In the genomic region with DNA sequence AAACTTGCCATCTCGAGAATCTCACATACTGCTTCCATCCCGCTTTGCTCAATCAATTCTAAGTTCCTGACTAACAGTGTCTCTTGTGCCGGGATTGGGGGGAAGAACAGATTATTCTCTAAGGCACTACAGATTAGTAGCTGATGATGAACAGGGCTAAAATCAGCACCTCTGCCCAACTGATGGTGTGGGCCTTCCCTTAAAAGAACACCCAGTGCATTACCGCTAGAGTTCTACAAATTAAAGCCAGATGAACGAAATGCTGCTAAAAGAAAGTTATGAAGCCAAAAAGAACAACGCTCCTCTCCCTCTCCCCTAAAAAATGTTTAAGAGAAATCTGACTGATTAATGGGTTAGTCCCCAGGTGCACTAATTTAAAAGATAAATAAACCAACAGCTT, we compare ENCODE assay signal across 20 cellular contexts. TPM values are rescaled to one million over a fixed set of nuclear protein-coding genes. Genes with fewer than 3 reads are reported as not detected.
A peak's percentile ranks its signal among the peaks of the same experiment; 100 is the strongest.
DNase-seq lines count a peak whose midpoint lies in the region; FAIRE-seq and TF ChIP-seq lines count a peak whose summit lies in the region.
"Had no signal": no experiment of that assay in that cellular context is flagged by ENCODE, and none has a peak within 500 bp of the region (broad histone marks: within the 10 kb centered on the region; RNA-seq: fewer than 3 reads in every experiment).

No MANE protein-coding gene starts in this region.

- H3K27me3 ChIP-seq in SU-DHL-6 (ENCODE audit: low read length) (no peaks in the 10 kb centered on the region), subcutaneous abdominal adipose tissue (ENCODE audit: control insufficient read depth in 5 of 5, insufficient read depth in 4 of 5, low read length in 5 of 5) (no peaks in the 10 kb centered on the region), small intestine (ENCODE audit: control insufficient read depth in 2 of 2, insufficient read depth in 2 of 2, low read length in 2 of 2) (no peaks in the 10 kb centered on the region)
- H3K27me3 ChIP-seq: BLaER1 treated with 17β-estradiol and CSF1 and Interleukin-3, amounts not matched to agents 10 nM and 100 nM; spleen had no signal

- H3K4me3 ChIP-seq in SU-DHL-6 (ENCODE audit: insufficient read depth, low read length, poor library complexity, severe bottlenecking) (no peak overlapping the region), fibroblast of pulmonary artery (replicated peaks; ENCODE audit: low read depth, low read length) (no peak overlapping the region), subcutaneous abdominal adipose tissue (ENCODE audit: low read depth in 1 of 5, low read length in 5 of 5) (peak overlapping the region in 1 of 5 donors; percentile 1), small intestine (ENCODE audit: low read depth in 1 of 2, low read length in 2 of 2) (no peak overlapping the region)
- H3K4me3 ChIP-seq: BLaER1 treated with 17β-estradiol and CSF1 and Interleukin-3, amounts not matched to agents 10 nM and 100 nM; coronary artery; lower lobe of right lung; spleen had no signal

- H3K27ac ChIP-seq in SU-DHL-6 (ENCODE audit: low read depth, low read length), result no peak overlapping the region
- H3K27ac ChIP-seq in subcutaneous abdominal adipose tissue (ENCODE audit: low read depth, low read length), result peak overlapping the region; percentile 8
- no peak overlapping the region for H3K27ac ChIP-seq in small intestine (ENCODE audit: low read depth in 1 of 2, low read length in 1 of 2)
- H3K27ac ChIP-seq: 22Rv1; BLaER1 treated with 17β-estradiol and CSF1 and Interleukin-3, amounts not matched to agents 10 nM and 100 nM; coronary artery; lower lobe of right lung; spleen had no signal

- H3K36me3 ChIP-seq in SU-DHL-6 (ENCODE audit: low read length) (peaks cover 15% of the 10 kb centered on the region; the same call in 1 of the 2 replicates), subcutaneous abdominal adipose tissue (ENCODE audit: control insufficient read depth in 5 of 5, insufficient read depth in 5 of 5, low read length in 5 of 5) (peaks cover 4 to 11% (median 8%) of the 10 kb centered on the region in 5 donors), small intestine (ENCODE audit: control insufficient read depth in 2 of 2, insufficient read depth in 2 of 2, low read length in 2 of 2) (peaks cover 0 to 3% of the 10 kb centered on the region in 2 donors)

- H3K9ac ChIP-seq in SU-DHL-6 (ENCODE audit: low read length), result no peak overlapping the region
- peak overlapping the region in 2 of 5 donors; percentile 35 to 46 for H3K9ac ChIP-seq in subcutaneous abdominal adipose tissue (ENCODE audit: low read length in 5 of 5)
- H3K9ac ChIP-seq: BLaER1 treated with 17β-estradiol and CSF1 and Interleukin-3, amounts not matched to agents 10 nM and 100 nM had no signal

- intact Hi-C loops in activated CD4-positive, alpha-beta T cell treated with anti-CD3 and anti-CD28 coated beads, Interleukin-2, amount 10 ng/mL, durations not matched to agents 24 days and 14 days (cut with micrococcal nuclease), result no loop called here
- intact Hi-C loops in activated T-helper 2 cell treated with anti-CD3 and anti-CD28 coated beads, Interferon-gamma antibody, Interleukin-2, Interleukin-4, amounts not matched to agents 10 μg/mL and 5 μg/mL and 100 μg/mL, durations not matched to agents 14 hours and 24 hours and 36 hours (cut with micrococcal nuclease), result no loop called here

- no peaks in the 10 kb centered on the region for H3K9me3 Mint-ChIP-seq in activated CD4-positive, alpha-beta T cell treated with anti-CD3 and anti-CD28 coated beads, Interleukin-2, amount 10 ng/mL, durations not matched to agents 24 days and 14 days
- H3K9me3 Mint-ChIP-seq in activated T-helper 2 cell treated with anti-CD3 and anti-CD28 coated beads, Interferon-gamma antibody, Interleukin-2, Interleukin-4, amounts not matched to agents 10 μg/mL and 5 μg/mL and 100 μg/mL, durations not matched to agents 14 hours and 24 hours and 36 hours, result no peaks in the 10 kb centered on the region
- H3K9me3 Mint-ChIP-seq: naive thymus-derived CD4-positive, alpha-beta T cell had no signal

- peaks cover 43% of the 10 kb centered on the region for H3K4me1 Mint-ChIP-seq in activated CD4-positive, alpha-beta T cell treated with anti-CD3 and anti-CD28 coated beads, Interleukin-2, amount 10 ng/mL, durations not matched to agents 24 days and 14 days
- peaks cover 47% of the 10 kb centered on the region for H3K4me1 Mint-ChIP-seq in activated T-helper 2 cell treated with anti-CD3 and anti-CD28 coated beads, Interferon-gamma antibody, Interleukin-2, Interleukin-4, amounts not matched to agents 10 μg/mL and 5 μg/mL and 100 μg/mL, durations not matched to agents 14 hours and 24 hours and 36 hours (ENCODE audit: low read depth)

- WGBS in small intestine, 3 donors, result 64 to 92% (median 89%) methylated on average over 6 of the region's 6 CpGs

- peak overlapping the region; percentile 31 for H3K4me2 ChIP-seq in SU-DHL-6 (ENCODE audit: low read depth, low read length, poor library complexity, severe bottlenecking)

- no peaks in the 10 kb centered on the region for H3K9me2 ChIP-seq in SU-DHL-6 (replicated peaks; ENCODE audit: insufficient read depth, low read length)

- H3K9me3 ChIP-seq in SU-DHL-6 (ENCODE audit: insufficient read depth, low read length) (no peaks in the 10 kb centered on the region), subcutaneous abdominal adipose tissue (ENCODE audit: control insufficient read depth in 5 of 5, low read length in 5 of 5) (no peaks in the 10 kb centered on the region), small intestine (ENCODE audit: control insufficient read depth, low read depth) (no peaks in the 10 kb centered on the region)
- H3K9me3 ChIP-seq: BLaER1 treated with 17β-estradiol and CSF1 and Interleukin-3, amounts not matched to agents 10 nM and 100 nM; lower lobe of right lung; spleen had no signal

- H3K79me2 ChIP-seq in SU-DHL-6 (ENCODE audit: insufficient read depth, low read length), result peaks cover 92% of the 10 kb centered on the region

- H3K27me3 Mint-ChIP-seq in activated CD4-positive, alpha-beta T cell treated with anti-CD3 and anti-CD28 coated beads, Interleukin-2, amount 10 ng/mL, durations not matched to agents 24 days and 14 days, result no peaks in the 10 kb centered on the region
- no peaks in the 10 kb centered on the region for H3K27me3 Mint-ChIP-seq in activated T-helper 2 cell treated with anti-CD3 and anti-CD28 coated beads, Interferon-gamma antibody, Interleukin-2, Interleukin-4, amounts not matched to agents 10 μg/mL and 5 μg/mL and 100 μg/mL, durations not matched to agents 14 hours and 24 hours and 36 hours (ENCODE audit: low read depth)
- H3K27me3 Mint-ChIP-seq: naive thymus-derived CD4-positive, alpha-beta T cell; progenitor cell of endocrine pancreas had no signal

- DNase-seq in activated CD4-positive, alpha-beta T cell treated with anti-CD3 and anti-CD28 coated beads, Interleukin-2, amount 10 ng/mL, durations not matched to agents 24 days and 14 days, result peak; percentile 43
- no peak for DNase-seq in activated CD4-positive, alpha-beta T cell treated with anti-CD3 and anti-CD28 coated beads, Interleukin-2, amount 50 U/mL, for 1 hour
- peak; percentile 17 for DNase-seq in fibroblast of pulmonary artery (ENCODE audit: low read depth)
- no peak for DNase-seq in OCI-M1 (lab: John Stamatoyannopoulos, UW)
- DNase-seq in small intestine, result no peak
- no peak for DNase-seq in activated T-helper 2 cell treated with anti-CD3 and anti-CD28 coated beads, Interferon-gamma antibody, Interleukin-2, Interleukin-4, amounts not matched to agents 10 μg/mL and 5 μg/mL and 100 μg/mL, durations not matched to agents 14 hours and 24 hours and 36 hours (ENCODE audit: low spot score)
- DNase-seq: lower lobe of right lung; naive thymus-derived CD4-positive, alpha-beta T cell; NCI-H1436; NCI-H82; spleen; stimulated activated CD8-positive, alpha-beta memory T cell treated with anti-CD3 and anti-CD28 coated beads, Interleukin-4, amount 100 ng/mL, for 48 hours; substantia nigra had no signal

- peaks cover 23% of the 10 kb centered on the region for H3K36me3 Mint-ChIP-seq in activated CD4-positive, alpha-beta T cell treated with anti-CD3 and anti-CD28 coated beads, Interleukin-2, amount 10 ng/mL, durations not matched to agents 24 days and 14 days (ENCODE audit: low read depth)
- peaks cover 35% of the 10 kb centered on the region for H3K36me3 Mint-ChIP-seq in activated T-helper 2 cell treated with anti-CD3 and anti-CD28 coated beads, Interferon-gamma antibody, Interleukin-2, Interleukin-4, amounts not matched to agents 10 μg/mL and 5 μg/mL and 100 μg/mL, durations not matched to agents 14 hours and 24 hours and 36 hours (ENCODE audit: low read depth)

- TF ChIP-seq CTCF in SU-DHL-6 (IDR thresholded peaks at IDR 0.05; ENCODE audit: insufficient read depth, low read length, poor library complexity, severe bottlenecking) (no peak), fibroblast of pulmonary artery (IDR thresholded peaks at IDR 0.05; ENCODE audit: low read length, missing control alignments) (no peak)

- FAIRE-seq in small intestine (lab: Jason Lieb, UNC), result no peak

- H2AFZ ChIP-seq in SU-DHL-6 (ENCODE audit: low read depth, low read length, severe bottlenecking), result no peak overlapping the region

- H3K4me1 ChIP-seq in subcutaneous abdominal adipose tissue (ENCODE audit: control insufficient read depth in 5 of 5, insufficient read depth in 5 of 5, low read length in 5 of 5) (peaks cover 2 to 51% (median 45%) of the 10 kb centered on the region in 5 donors), small intestine (ENCODE audit: control insufficient read depth in 2 of 2, insufficient read depth in 1 of 2, low read depth in 1 of 2, low read length in 1 of 2) (peaks cover 0 to 10% of the 10 kb centered on the region in 2 donors)

- H3K27ac Mint-ChIP-seq in activated CD4-positive, alpha-beta T cell treated with anti-CD3 and anti-CD28 coated beads, Interleukin-2, amount 10 ng/mL, durations not matched to agents 24 days and 14 days, result no peak overlapping the region
- no peak overlapping the region for H3K27ac Mint-ChIP-seq in activated T-helper 2 cell treated with anti-CD3 and anti-CD28 coated beads, Interferon-gamma antibody, Interleukin-2, Interleukin-4, amounts not matched to agents 10 μg/mL and 5 μg/mL and 100 μg/mL, durations not matched to agents 14 hours and 24 hours and 36 hours

- H3F3A ChIP-seq in SU-DHL-6 (ENCODE audit: insufficient read depth), result peaks cover 16% of the 10 kb centered on the region

- peaks cover 33% of the 10 kb centered on the region for H4K20me1 ChIP-seq in SU-DHL-6 (ENCODE audit: low read depth, low read length)

- H3K4me3 Mint-ChIP-seq in activated CD4-positive, alpha-beta T cell treated with anti-CD3 and anti-CD28 coated beads, Interleukin-2, amount 10 ng/mL, durations not matched to agents 24 days and 14 days, result no peak overlapping the region
- H3K4me3 Mint-ChIP-seq in activated T-helper 2 cell treated with anti-CD3 and anti-CD28 coated beads, Interferon-gamma antibody, Interleukin-2, Interleukin-4, amounts not matched to agents 10 μg/mL and 5 μg/mL and 100 μg/mL, durations not matched to agents 14 hours and 24 hours and 36 hours (ENCODE audit: low read depth), result no peak overlapping the region

RNA-seq across cellular contexts. Expression of a gene that starts 4.4 kb away (rescaled TPM):
- 95.4 and 101 TPM in 2 replicates for total RNA-seq in activated CD4-positive, alpha-beta T cell treated with anti-CD3 and anti-CD28 coated beads, Interleukin-2, amount 10 ng/mL, durations not matched to agents 24 days and 14 days
- 10 to 100 TPM in 2 of 3 donors, 1 to 10 TPM in 1; 5.9 to 25.2 (median 13.9) TPM for polyA plus RNA-seq in small intestine
- total RNA-seq in activated T-helper 2 cell treated with anti-CD3 and anti-CD28 coated beads, Interferon-gamma antibody, Interleukin-2, Interleukin-4, amounts not matched to agents 10 μg/mL and 5 μg/mL and 100 μg/mL, durations not matched to agents 14 hours and 24 hours and 36 hours, result 102 and 109 TPM in 2 replicates

RNA-seq across cellular contexts. Expression of a gene that starts 24.5 kb away (rescaled TPM):
- total RNA-seq in activated CD4-positive, alpha-beta T cell treated with anti-CD3 and anti-CD28 coated beads, Interleukin-2, amount 10 ng/mL, durations not matched to agents 24 days and 14 days, result not detected in 2 replicates
- polyA plus RNA-seq in small intestine, result under 1 TPM in 1 of 3 donors, not detected in 2; 0.31 TPM
- total RNA-seq in activated T-helper 2 cell treated with anti-CD3 and anti-CD28 coated beads, Interferon-gamma antibody, Interleukin-2, Interleukin-4, amounts not matched to agents 10 μg/mL and 5 μg/mL and 100 μg/mL, durations not matched to agents 14 hours and 24 hours and 36 hours, result not detected in 2 replicates
- total RNA-seq: HT1080; naive thymus-derived CD4-positive, alpha-beta T cell had no signal
- polyA plus RNA-seq: naive thymus-derived CD4-positive, alpha-beta T cell had no signal

Comparison
In these comparisons a context has a peak if more than half of its experiments do, and no peak if none do; other contexts are left out.
1. DNase-seq: peak in activated CD4-positive, alpha-beta T cell treated with anti-CD3 and anti-CD28 coated beads, Interleukin-2, amount 10 ng/mL, durations not matched to agents 24 days and 14 days (single experiment) and fibroblast of pulmonary artery (single experiment); none in activated CD4-positive, alpha-beta T cell treated with anti-CD3 and anti-CD28 coated beads, Interleukin-2, amount 50 U/mL, for 1 hour (single experiment), OCI-M1 (single experiment), small intestine (single experiment) and activated T-helper 2 cell treated with anti-CD3 and anti-CD28 coated beads, Interferon-gamma antibody, Interleukin-2, Interleukin-4, amounts not matched to agents 10 μg/mL and 5 μg/mL and 100 μg/mL, durations not matched to agents 14 hours and 24 hours and 36 hours (single experiment).